Comparison of ENCODE assay signal across 8 cellular contexts in genomic region chr1:16236091-16236494, GRCh38. TPM values are rescaled to one million over a fixed set of nuclear protein-coding genes. Genes with fewer than 3 reads are reported as not detected.
DNase-seq lines count a peak whose midpoint lies in the region; ATAC-seq and TF ChIP-seq lines count a peak whose summit lies in the region.

No MANE protein-coding gene starts in this region.

- peaks cover 0 to 3% (median 0%) of the 10 kb centered on the region in 7 donors for H3K9me3 Mint-ChIP-seq in CD14-positive monocyte
- H3K9me3 Mint-ChIP-seq in activated T-cell treated with anti-CD3 and anti-CD28 coated beads, Interleukin-2, amount 50 U/mL, for 72 hours: no peaks in the 10 kb centered on the region

- peak overlapping the region in 6 of 7 donors; percentile 12 to 87 (median 64) for H3K27ac Mint-ChIP-seq in CD14-positive monocyte
- peak overlapping the region; percentile 8 for H3K27ac Mint-ChIP-seq in activated T-cell treated with anti-CD3 and anti-CD28 coated beads, Interleukin-2, amount 50 U/mL, for 72 hours

- in situ Hi-C loops in gastrocnemius medialis (cut with MboI; ENCODE audit: low sequenced_read_pairs in 4 of 4): loop anchor here in 2 of 4 donors (10.0 to 25.0 kb wide), 2 partner anchors 119 to 126 kb away; partner anchors contain the start of genes FBXO42 (in 2 of the 2) and SZRD1 (in 1 of the 2)

- TF ChIP-seq CTCF in CD14-positive monocyte (IDR thresholded peaks at IDR 0.05) (peak; percentile 23), cardiac muscle cell (IDR thresholded peaks at IDR 0.05; ENCODE audit: low read depth, low read length) (no peak), gastrocnemius medialis (IDR thresholded peaks at IDR 0.05 in 4 of 5, conservative IDR thresholded peaks at IDR 0.05 in 1 of 5) (peak in 4 of 5 experiments; percentile 28 to 48 (median 32))

- no peaks in the 10 kb centered on the region for H3K4me1 ChIP-seq in cardiac muscle cell (ENCODE audit: low read depth)
- peaks cover 11 to 12% of the 10 kb centered on the region in 2 donors for H3K4me1 ChIP-seq in gastrocnemius medialis

- H3K9me3 ChIP-seq in cardiac muscle cell (ENCODE audit: low read depth) (no peaks in the 10 kb centered on the region), gastrocnemius medialis (no peaks in the 10 kb centered on the region)

- H3K36me3 Mint-ChIP-seq in CD14-positive monocyte: peaks cover 2 to 3% of the 10 kb centered on the region in 2 donors
- H3K36me3 Mint-ChIP-seq in activated T-cell treated with anti-CD3 and anti-CD28 coated beads, Interleukin-2, amount 50 U/mL, for 72 hours (ENCODE audit: insufficient read depth in 2 of 2): no peaks in the 10 kb centered on the region

- DNase-seq in CD14-positive monocyte (ENCODE audit: low spot score) (no peak), NCI-H69 (lab: John Stamatoyannopoulos, UW) (peak; percentile 68), cardiac muscle cell (ENCODE audit: low read depth in 1 of 2, low spot score in 1 of 2) (peak in 1 of 2 donors; percentile 9), gastrocnemius medialis (peak; percentile 15 to 37), amygdala (lab: John Stamatoyannopoulos, UW) (no peak)
- DNase-seq in activated T-cell treated with anti-CD3 and anti-CD28 coated beads, Interleukin-2, amount 50 U/mL, for 72 hours: peak; percentile 45 to 53

- no peak overlapping the region for H3K27ac ChIP-seq in cardiac muscle cell
- peak overlapping the region; percentile 76 to 90 (median 80) for H3K27ac ChIP-seq in gastrocnemius medialis

- no peak for TF ChIP-seq POLR2A in gastrocnemius medialis (IDR thresholded peaks at IDR 0.05)

- peak overlapping the region; percentile 66 for H3K4me3 ChIP-seq in cardiac muscle cell
- peak overlapping the region; percentile 69 to 78 (median 74) for H3K4me3 ChIP-seq in gastrocnemius medialis

- ATAC-seq in GM19043 (IDR thresholded peaks at IDR 0.05; ENCODE audit: low read depth, unreplicated experiment): peak; percentile 31
- ATAC-seq in HG03342 (IDR thresholded peaks at IDR 0.05; ENCODE audit: unreplicated experiment): peak; percentile 45
- peak; percentile 51 to 60 for ATAC-seq in activated T-cell treated with anti-CD3 and anti-CD28 coated beads, Interleukin-2, amount 50 U/mL, for 72 hours (replicated peaks in 1 of 2)
- ATAC-seq in gastrocnemius medialis: peak; percentile 37 to 50

- no peaks in the 10 kb centered on the region for H3K36me3 ChIP-seq in cardiac muscle cell
- H3K36me3 ChIP-seq in gastrocnemius medialis: peaks cover 0 to 4% of the 10 kb centered on the region in 2 donors

- peak overlapping the region; percentile 82 to 90 for H3K4me3 Mint-ChIP-seq in CD14-positive monocyte
- H3K4me3 Mint-ChIP-seq in activated T-cell treated with anti-CD3 and anti-CD28 coated beads, Interleukin-2, amount 50 U/mL, for 72 hours: peak overlapping the region; percentile 93 to 95

- intact Hi-C loops in CD14-positive monocyte (cut with micrococcal nuclease) (no loop called here), gastrocnemius medialis (cut with DNase I; ENCODE audit: low total_unique reads) (loop anchor here (2.0 to 5.0 kb wide), 2 partner anchors 116 to 133 kb away; partner anchors contain the start of gene FBXO42)

- no peaks in the 10 kb centered on the region for H3K27me3 Mint-ChIP-seq in CD14-positive monocyte (ENCODE audit: low read depth in 3 of 3)
- H3K27me3 Mint-ChIP-seq in activated T-cell treated with anti-CD3 and anti-CD28 coated beads, Interleukin-2, amount 50 U/mL, for 72 hours (ENCODE audit: low read depth): no peaks in the 10 kb centered on the region

- H3K27me3 ChIP-seq in cardiac muscle cell (no peaks in the 10 kb centered on the region), gastrocnemius medialis (no peaks in the 10 kb centered on the region)

- peaks cover 18% of the 10 kb centered on the region for H3K4me1 Mint-ChIP-seq in CD14-positive monocyte
- H3K4me1 Mint-ChIP-seq in activated T-cell treated with anti-CD3 and anti-CD28 coated beads, Interleukin-2, amount 50 U/mL, for 72 hours (ENCODE audit: low read depth): peaks cover 24% of the 10 kb centered on the region

RNA-seq across cellular contexts. Expression of gene CPLANE2, which starts 0.9 kb away (rescaled TPM):
- polyA plus RNA-seq in CD14-positive monocyte (1 to 10 TPM in 1 of 2 donors, under 1 TPM in 1; 0.54 to 1.4 TPM), cardiac muscle cell (7.2 and 9.1 TPM in 2 replicates)
- total RNA-seq in activated T-cell treated with anti-CD3 and anti-CD28 coated beads, Interleukin-2, amount 50 U/mL, for 72 hours: 1 to 10 TPM; 3.0 to 7.8 TPM
- total RNA-seq in cardiac muscle cell (20.5 and 26.5 TPM in 2 replicates), gastrocnemius medialis (1 to 10 TPM in 3 of 4 donors, under 1 TPM in 1; 0.46 to 6.3 (median 3.1) TPM)

RNA-seq across cellular contexts. Expression of gene ARHGEF19, which starts 23.6 kb away (rescaled TPM):
- 1 to 10 TPM; 2.2 to 2.3 TPM for polyA plus RNA-seq in CD14-positive monocyte
- total RNA-seq in activated T-cell treated with anti-CD3 and anti-CD28 coated beads, Interleukin-2, amount 50 U/mL, for 72 hours: 1 to 10 TPM; 7.0 to 9.9 TPM
- total RNA-seq in cardiac muscle cell: 3.5 and 4.0 TPM in 2 replicates
- polyA plus RNA-seq in cardiac muscle cell: 6.7 and 11.6 TPM in 2 replicates
- 1 to 10 TPM in 3 of 4 donors, under 1 TPM in 1; 0.68 to 3.0 (median 2.3) TPM for total RNA-seq in gastrocnemius medialis

Comparison
In these comparisons a context has a peak if more than half of its experiments do, and no peak if none do; other contexts are left out.
1. DNase-seq: peak in NCI-H69 (single experiment), activated T-cell treated with anti-CD3 and anti-CD28 coated beads, Interleukin-2, amount 50 U/mL, for 72 hours (2 of 2) and gastrocnemius medialis (2 of 2); none in CD14-positive monocyte (single experiment) and amygdala (0 of 56).
2. Peak in every context shown above with its lines, with median percentiles within 50 percentile points of each other: ATAC-seq.